Comparison of ENCODE assay signal across 6 cellular contexts in genomic region chr11:61098261-61098660, GRCh38. TPM values are rescaled to one million over a fixed set of nuclear protein-coding genes. Genes with fewer than 3 reads are reported as not detected.
"Had no signal": no experiment of that assay in that cellular context is flagged by ENCODE, and none has a peak within 500 bp of the region (broad histone marks: within the 10 kb centered on the region; RNA-seq: fewer than 3 reads in every experiment).

No MANE protein-coding gene starts in this region.

RNA-seq across cellular contexts. Expression of gene CD5, which starts 4.0 kb away (rescaled TPM):
- total RNA-seq: GM23338, H1, H9, HT-29, IMR-90 had no signal
- polyA plus RNA-seq: GM23338, H1, IMR-90, K562 had no signal
